12 cellular contexts compared by ENCODE assay signal in the genomic region with DNA sequence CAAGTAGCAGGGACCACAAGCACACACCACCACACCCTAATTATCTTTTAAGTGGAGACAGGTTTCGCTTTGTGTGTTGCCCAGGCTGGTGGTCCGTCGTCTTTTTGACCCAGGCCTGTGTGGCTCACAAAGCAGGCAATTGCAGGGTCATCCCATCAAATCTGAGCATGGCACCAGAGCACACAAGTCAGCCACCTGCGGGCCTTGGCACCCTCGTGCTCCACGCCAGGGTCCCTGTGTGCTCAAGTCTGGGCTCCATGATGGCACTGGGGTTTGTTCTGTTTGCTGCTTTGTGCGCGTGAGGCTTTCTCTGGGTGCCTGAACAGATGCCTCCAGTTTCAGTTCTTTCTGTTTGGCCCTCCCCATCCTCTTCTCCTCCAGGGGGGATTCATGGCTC. TPM values are rescaled to one million over a fixed set of nuclear protein-coding genes. Genes with fewer than 3 reads are reported as not detected.
DNase-seq lines count a peak whose midpoint lies in the region; ATAC-seq and TF ChIP-seq lines count a peak whose summit lies in the region.
"Had no signal": no experiment of that assay in that cellular context is flagged by ENCODE, and none has a peak within 500 bp of the region (broad histone marks: within the 10 kb centered on the region; RNA-seq: fewer than 3 reads in every experiment).

No MANE protein-coding gene starts in this region.

- no peak for TF ChIP-seq POLR2A in vagina (IDR thresholded peaks at IDR 0.05)
- no peak for TF ChIP-seq POLR2A in GM18505 (IDR thresholded peaks at IDR 0.05; ENCODE audit: borderline replicate concordance, extremely low read depth, insufficient read depth, insufficient read length)

- TF ChIP-seq CTCF in heart right ventricle (IDR thresholded peaks at IDR 0.05) (no peak), glutamatergic neuron (IDR thresholded peaks at IDR 0.05; ENCODE audit: partially characterized antibody, unreplicated experiment) (no peak), vagina (IDR thresholded peaks at IDR 0.05) (no peak), colonic mucosa (IDR thresholded peaks at IDR 0.05) (no peak)

- H3K4me3 ChIP-seq in heart right ventricle (no peak overlapping the region), vagina (no peak overlapping the region), colonic mucosa (no peak overlapping the region)

- peak overlapping the region in 1 of 10 donors; percentile 20 for H3K27ac ChIP-seq in heart right ventricle
- H3K27ac ChIP-seq in vagina, result peak overlapping the region; percentile 98
- H3K27ac ChIP-seq in colonic mucosa, result no peak overlapping the region
- H3K27ac ChIP-seq: neutrophil had no signal

- H3K9me3 ChIP-seq in heart right ventricle (no peaks in the 10 kb centered on the region), vagina (no peaks in the 10 kb centered on the region), colonic mucosa (no peaks in the 10 kb centered on the region)
- H3K9me3 ChIP-seq: neutrophil had no signal

- H3K36me3 Mint-ChIP-seq in glutamatergic neuron (ENCODE audit: unreplicated experiment), result no peaks in the 10 kb centered on the region

- H3K4me1 ChIP-seq in heart right ventricle, result peaks cover 17 to 43% (median 38%) of the 10 kb centered on the region in 9 donors
- peaks cover 51% of the 10 kb centered on the region for H3K4me1 ChIP-seq in vagina
- peaks cover 25% of the 10 kb centered on the region for H3K4me1 ChIP-seq in colonic mucosa

- no peak overlapping the region for H3K9ac ChIP-seq in colonic mucosa (ENCODE audit: low read depth in 2 of 2, low read length in 2 of 2)

- H3K9me3 Mint-ChIP-seq in glutamatergic neuron (ENCODE audit: unreplicated experiment), result peaks cover 23% of the 10 kb centered on the region

- no peak for ATAC-seq in left ventricle myocardium superior
- ATAC-seq in heart right ventricle, result no peak
- no peak for ATAC-seq in HG02981 (IDR thresholded peaks at IDR 0.05; ENCODE audit: unreplicated experiment)
- no peak for ATAC-seq in GM18505 (IDR thresholded peaks at IDR 0.05; ENCODE audit: unreplicated experiment)

- H3K27me3 ChIP-seq in heart right ventricle, result no peaks in the 10 kb centered on the region
- no peaks in the 10 kb centered on the region for H3K27me3 ChIP-seq in vagina
- no peaks in the 10 kb centered on the region for H3K27me3 ChIP-seq in colonic mucosa
- H3K27me3 ChIP-seq: neutrophil had no signal

- 92 to 96% methylated on average over 8 of the region's 8 CpGs for WGBS in heart right ventricle, 2 donors

- H3K36me3 ChIP-seq in heart right ventricle (peaks cover 0 to 18% (median 0%) of the 10 kb centered on the region in 9 donors), vagina (peaks cover 0 to 11% of the 10 kb centered on the region in 2 donors), colonic mucosa (no peaks in the 10 kb centered on the region)

- peak overlapping the region; percentile 67 for H3K4me3 Mint-ChIP-seq in glutamatergic neuron (ENCODE audit: unreplicated experiment)

- peak; percentile 26 for DNase-seq in left ventricle myocardium superior
- no peak for DNase-seq in heart right ventricle
- peak; percentile 35 for DNase-seq in activated naive CD4-positive, alpha-beta T cell treated with anti-CD3 and anti-CD28 coated beads, Interleukin-2, amount 50 U/mL, for 16 hours
- DNase-seq in glutamatergic neuron, result no peak
- DNase-seq in vagina (ENCODE audit: extremely low spot score in 2 of 2), result no peak
- no peak for DNase-seq in colonic mucosa
- DNase-seq: NCI-H187 had no signal

- H3K27ac Mint-ChIP-seq in glutamatergic neuron (ENCODE audit: unreplicated experiment), result peak overlapping the region; percentile 75

- H3K27me3 Mint-ChIP-seq in glutamatergic neuron (ENCODE audit: unreplicated experiment), result peaks cover 16% of the 10 kb centered on the region

- intact Hi-C loops in left ventricle myocardium superior (cut with micrococcal nuclease), result no loop called here
- intact Hi-C loops in heart right ventricle (cut with DNase I), result loop anchor here in 2 of 10 donors (5.0 kb wide), 2 partner anchors 42 to 98 kb away; a partner anchor contains a TSS
- intact Hi-C loops in vagina (cut with DNase I), result no loop called here
- intact Hi-C loops in colonic mucosa (cut with DNase I), result no loop called here

- H3K4me1 Mint-ChIP-seq in glutamatergic neuron (ENCODE audit: low read depth, unreplicated experiment), result peaks cover 15% of the 10 kb centered on the region

RNA-seq across cellular contexts. Expression of a gene that starts 2.4 kb away (rescaled TPM):
- total RNA-seq in left ventricle myocardium superior (17.8 TPM), heart right ventricle (10 to 100 TPM; 11.1 to 23.4 (median 15.3) TPM), glutamatergic neuron (ENCODE audit: unreplicated experiment) (56.1 TPM), vagina (38.3 TPM), colonic mucosa (100 to 1,000 TPM in 1 of 2 donors, 10 to 100 TPM in 1; 74.6 to 139 TPM)
- polyA plus RNA-seq in heart right ventricle, result 10 to 100 TPM; 19.2 to 39.5 TPM

RNA-seq across cellular contexts. Expression of a gene that starts 35.1 kb away (rescaled TPM):
- total RNA-seq in left ventricle myocardium superior, result not detected
- not detected for total RNA-seq in heart right ventricle
- polyA plus RNA-seq in heart right ventricle, result not detected
- total RNA-seq in glutamatergic neuron (ENCODE audit: unreplicated experiment), result not detected
- total RNA-seq in vagina, result not detected
- total RNA-seq in colonic mucosa, result not detected
- total RNA-seq: glomerular endothelial cell, SK-MEL-5 had no signal

RNA-seq across cellular contexts. Expression of a gene that starts 41.7 kb away (rescaled TPM):
- total RNA-seq in left ventricle myocardium superior (0.52 TPM), heart right ventricle (under 1 TPM in 8 of 10 donors, not detected in 2; 0.12 to 0.75 (median 0.47) TPM), glutamatergic neuron (ENCODE audit: unreplicated experiment) (3.4 TPM), vagina (0.74 TPM), colonic mucosa (under 1 TPM; 0.32 to 0.35 TPM)
- polyA plus RNA-seq in heart right ventricle, result under 1 TPM; 0.51 to 0.59 TPM

RNA-seq across cellular contexts. Expression of a gene that starts 44.6 kb away (rescaled TPM):
- total RNA-seq in left ventricle myocardium superior (16.9 TPM), heart right ventricle (10 to 100 TPM; 13.7 to 26.8 (median 19.2) TPM), glutamatergic neuron (ENCODE audit: unreplicated experiment) (85.0 TPM), vagina (26.0 TPM), colonic mucosa (10 to 100 TPM; 25.6 to 59.3 TPM)
- 10 to 100 TPM; 35.3 to 43.7 TPM for polyA plus RNA-seq in heart right ventricle

Comparison
In these comparisons a context has a peak if more than half of its experiments do, and no peak if none do; other contexts are left out.
1. DNase-seq: peak in left ventricle myocardium superior (single experiment) and activated naive CD4-positive, alpha-beta T cell treated with anti-CD3 and anti-CD28 coated beads, Interleukin-2, amount 50 U/mL, for 16 hours (single experiment); none in heart right ventricle (0 of 2), glutamatergic neuron (single experiment), vagina (0 of 2) and colonic mucosa (single experiment).